ENCODE assay signal across 18 cellular contexts in the genomic region with DNA sequence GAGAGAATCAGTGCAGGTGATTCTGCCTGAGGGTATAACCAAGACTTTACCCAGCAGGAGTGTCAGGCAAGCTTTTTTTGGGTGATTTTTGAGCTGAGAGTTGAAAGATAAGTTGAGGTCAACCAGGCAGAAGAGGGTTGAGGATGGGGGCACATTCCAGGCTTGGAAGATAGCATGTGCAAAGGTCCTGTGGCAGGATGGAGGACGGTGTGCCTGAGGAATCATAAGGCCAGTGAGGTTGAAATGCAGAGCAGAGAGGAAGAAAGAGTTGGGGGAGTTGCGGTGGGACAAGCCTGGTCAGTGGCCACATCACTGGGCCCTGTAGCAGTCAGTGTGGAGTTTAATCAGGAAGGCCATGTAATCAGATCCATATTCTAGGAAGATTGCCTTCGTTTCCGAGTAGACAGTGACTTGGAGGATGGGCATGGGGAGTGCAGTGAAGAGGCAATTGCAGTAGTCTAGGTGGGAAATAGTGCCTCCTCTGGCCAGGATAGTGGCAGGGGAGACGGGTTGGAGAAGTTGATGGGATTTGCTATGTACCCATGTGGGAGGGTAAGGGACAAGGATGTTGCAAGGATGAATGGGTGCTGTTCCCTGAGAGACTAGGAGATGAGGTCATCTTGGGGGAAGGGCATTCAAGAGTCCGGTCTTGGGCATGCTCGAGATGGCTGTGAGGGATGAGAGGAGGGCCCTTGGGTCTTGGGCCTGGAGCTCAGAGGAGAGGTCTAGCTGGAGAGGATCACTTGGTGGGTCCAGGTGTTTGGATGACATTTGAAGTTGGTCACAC. TPM values are rescaled to one million over a fixed set of nuclear protein-coding genes. Genes with fewer than 3 reads are reported as not detected.
A peak's percentile ranks its signal among the peaks of the same experiment; 100 is the strongest.
DNase-seq lines count a peak whose midpoint lies in the region; ATAC-seq and TF ChIP-seq lines count a peak whose summit lies in the region.
"Had no signal": no experiment of that assay in that cellular context is flagged by ENCODE, and none has a peak within 500 bp of the region (broad histone marks: within the 10 kb centered on the region; RNA-seq: fewer than 3 reads in every experiment).

No MANE protein-coding gene starts in this region.

- BruUV-seq in OCI-LY7 (replicated peaks; lab: Mats Ljungman, UMichigan), result no TSS peak

- DNase-seq in GM03348 (ENCODE audit: low spot score) (peak; percentile 34), OCI-LY7 (ENCODE audit: low spot score) (no peak), endodermal cell (no peak), retinal pigment epithelial cell (ENCODE audit: low read depth) (no peak), heart left ventricle (no peak)
- DNase-seq: activated naive CD4-positive, alpha-beta T cell; CD4-positive, alpha-beta memory T cell; effector memory CD4-positive, alpha-beta T cell; islet precursor cell; mucosa of descending colon; NCI-H1417 treated with DMSO at 0.1 percent for 48 hours; NCI-H2227 treated with DMSO at 0.1 percent for 48 hours; substantia nigra had no signal

- no peak for TF ChIP-seq POLR2A in heart left ventricle (IDR thresholded peaks at IDR 0.05)

- H3K27ac Mint-ChIP-seq in endodermal cell, result no peak overlapping the region
- H3K27ac Mint-ChIP-seq: IgD-negative memory B cell, WTC11 had no signal

- H3K27me3 ChIP-seq in endodermal cell (ENCODE audit: control insufficient read depth, insufficient read depth, low read length, poor library complexity, severe bottlenecking) (no peaks in the 10 kb centered on the region), heart left ventricle (peaks cover 0 to 3% (median 0%) of the 10 kb centered on the region in 9 donors)
- H3K27me3 ChIP-seq: breast epithelium had no signal

- 92% methylated on average over 6 to 7 of the region's 7 CpGs for WGBS in endodermal cell (ENCODE audit: insufficient coverage in 1 of 2, insufficient read length in 1 of 2), 2 experiments
- 89 to 95% (median 92%) methylated on average over 7 of the region's 7 CpGs for WGBS in heart left ventricle, 4 donors

- H3K27me3 Mint-ChIP-seq in endodermal cell (ENCODE audit: insufficient read depth), result no peaks in the 10 kb centered on the region
- H3K27me3 Mint-ChIP-seq: CD4-positive, alpha-beta memory T cell; IgD-negative memory B cell had no signal

- H3K4me3 ChIP-seq in OCI-LY7 (ENCODE audit: low read depth, low read length, poor library complexity, severe bottlenecking) (no peak overlapping the region), endodermal cell (ENCODE audit: low read length) (no peak overlapping the region), retinal pigment epithelial cell (ENCODE audit: low read length) (no peak overlapping the region), heart left ventricle (no peak overlapping the region)
- H3K4me3 ChIP-seq: breast epithelium, mucosa of descending colon had no signal

- H3K4me1 ChIP-seq in OCI-LY7 (ENCODE audit: insufficient read depth, low read length, poor library complexity, severe bottlenecking), result no peaks in the 10 kb centered on the region
- H3K4me1 ChIP-seq in endodermal cell (ENCODE audit: control insufficient read depth, insufficient read depth, low read length), result no peaks in the 10 kb centered on the region
- peaks cover 0 to 13% (median 6%) of the 10 kb centered on the region in 12 donors for H3K4me1 ChIP-seq in heart left ventricle

- H3K9me2 ChIP-seq in OCI-LY7 (ENCODE audit: insufficient read depth, low read length), result no peaks in the 10 kb centered on the region

- no peaks in the 10 kb centered on the region for H3K36me3 Mint-ChIP-seq in endodermal cell (ENCODE audit: low read depth)
- H3K36me3 Mint-ChIP-seq: WTC11 had no signal

- ATAC-seq in HG03280 (IDR thresholded peaks at IDR 0.05; ENCODE audit: unreplicated experiment) (no peak), HG02678 (IDR thresholded peaks at IDR 0.05; ENCODE audit: unreplicated experiment) (no peak), heart left ventricle (no peak)
- ATAC-seq: mucosa of descending colon, WTC11 had no signal

- CTCF ChIA-PET in OCI-LY7 (lab: Charles Lee; ENCODE audit: unreplicated experiment), result no interaction called here

- no peak overlapping the region for H3K4me3 Mint-ChIP-seq in endodermal cell
- H3K4me3 Mint-ChIP-seq: CD4-positive, alpha-beta memory T cell; IgD-negative memory B cell; WTC11 had no signal

- H3K36me3 ChIP-seq in OCI-LY7 (ENCODE audit: insufficient read depth, low read length), result no peaks in the 10 kb centered on the region
- H3K36me3 ChIP-seq in endodermal cell (ENCODE audit: control insufficient read depth, insufficient read depth, low read length), result no peaks in the 10 kb centered on the region
- no peaks in the 10 kb centered on the region for H3K36me3 ChIP-seq in heart left ventricle
- H3K36me3 ChIP-seq: breast epithelium had no signal

- TF ChIP-seq CTCF in OCI-LY7 (conservative IDR thresholded peaks at IDR 0.05; ENCODE audit: low read length) (peak; percentile 26; the same call in 1 of the 2 replicates), endodermal cell (conservative IDR thresholded peaks at IDR 0.05) (peak; percentile 46), retinal pigment epithelial cell (conservative IDR thresholded peaks at IDR 0.05; ENCODE audit: low read depth, low read length) (peak; percentile 3), heart left ventricle (IDR thresholded peaks at IDR 0.05) (no peak)

- H3K27ac ChIP-seq in OCI-LY7 (ENCODE audit: low read depth, low read length, poor library complexity, severe bottlenecking) (no peak overlapping the region), endodermal cell (ENCODE audit: low read depth, low read length) (no peak overlapping the region), heart left ventricle (no peak overlapping the region)
- H3K27ac ChIP-seq: breast epithelium had no signal

- no peaks in the 10 kb centered on the region for H3K9me3 Mint-ChIP-seq in endodermal cell
- H3K9me3 Mint-ChIP-seq: CD4-positive, alpha-beta memory T cell; IgD-negative memory B cell; WTC11 had no signal

- no peak overlapping the region for H3K9ac ChIP-seq in endodermal cell (ENCODE audit: extremely low read depth, low read length, poor library complexity, severe bottlenecking)

- H3K79me2 ChIP-seq in OCI-LY7 (ENCODE audit: insufficient read depth, low read depth, low read length), result no peaks in the 10 kb centered on the region

- no peak overlapping the region for H2AFZ ChIP-seq in OCI-LY7 (ENCODE audit: low read length)

- H3K4me2 ChIP-seq in OCI-LY7 (ENCODE audit: low read length), result no peak overlapping the region

- peaks cover 4% of the 10 kb centered on the region for H3K4me1 Mint-ChIP-seq in endodermal cell

- POLR2A ChIA-PET in OCI-LY7 (lab: Charles Lee), result no interaction called here

- H3K9me3 ChIP-seq in OCI-LY7 (ENCODE audit: low read length) (no peaks in the 10 kb centered on the region), endodermal cell (ENCODE audit: control insufficient read depth, low read length) (no peaks in the 10 kb centered on the region), heart left ventricle (no peaks in the 10 kb centered on the region)
- H3K9me3 ChIP-seq: breast epithelium, mucosa of descending colon had no signal

- H4K20me1 ChIP-seq in OCI-LY7 (ENCODE audit: insufficient read depth, low read length), result no peaks in the 10 kb centered on the region

- intact Hi-C loops in OCI-LY7 (cut with micrococcal nuclease; ENCODE audit: unreplicated experiment), result no loop called here
- intact Hi-C loops in heart left ventricle (cut with DNase I), result loop anchor here in 3 of 10 donors (10.0 kb wide), 1 partner anchor 112 kb away; the partner anchor contains the start of gene TPPP3 (in 3 of the 3)

RNA-seq across cellular contexts. Expression of gene PLEKHG4, which starts 3.9 kb away (rescaled TPM):
- total RNA-seq in OCI-LY7 (2014; rRNA removed; shearing (Covaris generic)), result not detected in 2 replicates
- total RNA-seq in OCI-LY7 (2022) (0.51 and 1.3 TPM in 2 replicates), endodermal cell (10 to 100 TPM; 10.5 to 12.4 TPM), heart left ventricle (1 to 10 TPM in 4 of 9 donors, under 1 TPM in 5; 0.44 to 4.0 (median 0.94) TPM)
- polyA plus RNA-seq in endodermal cell (2013, experiment 1 of 2), result 6.1 TPM
- 3.8 TPM for polyA plus RNA-seq in endodermal cell (2013, experiment 2 of 2)
- polyA plus RNA-seq in heart left ventricle, result 1 to 10 TPM; 1.2 to 1.4 TPM

RNA-seq across cellular contexts. Expression of gene SLC9A5, which starts 34.5 kb away (rescaled TPM):
- total RNA-seq in OCI-LY7 (2014; rRNA removed; shearing (Covaris generic)), result 0.36 and 2.7 TPM in 2 replicates
- 3.6 and 4.2 TPM in 2 replicates for total RNA-seq in OCI-LY7 (2022)
- 1 to 10 TPM; 8.9 to 9.0 TPM for total RNA-seq in endodermal cell
- polyA plus RNA-seq in endodermal cell (2013, experiment 1 of 2), result 4.8 TPM
- polyA plus RNA-seq in endodermal cell (2013, experiment 2 of 2), result 4.6 TPM
- total RNA-seq in heart left ventricle, result 1 to 10 TPM in 6 of 9 donors, under 1 TPM in 3; 0.16 to 2.0 (median 1.3) TPM
- 1 to 10 TPM in 1 of 2 donors, under 1 TPM in 1; 0.29 to 1.0 TPM for polyA plus RNA-seq in heart left ventricle

RNA-seq across cellular contexts. Expression of gene FHOD1, which starts 36.0 kb away (rescaled TPM):
- 16.0 and 16.5 TPM in 2 replicates for total RNA-seq in OCI-LY7 (2014; rRNA removed; shearing (Covaris generic))
- 44.1 and 55.0 TPM in 2 replicates for total RNA-seq in OCI-LY7 (2022)
- 10 to 100 TPM; 51.7 to 71.9 TPM for total RNA-seq in endodermal cell
- 31.9 TPM for polyA plus RNA-seq in endodermal cell (2013, experiment 1 of 2)
- 31.3 TPM for polyA plus RNA-seq in endodermal cell (2013, experiment 2 of 2)
- total RNA-seq in heart left ventricle, result 10 to 100 TPM in 8 of 9 donors, 1 to 10 TPM in 1; 9.6 to 30.3 (median 18.0) TPM
- polyA plus RNA-seq in heart left ventricle, result 10 to 100 TPM; 13.1 to 26.6 TPM

RNA-seq across cellular contexts. Expression of gene KCTD19, which starts 43.3 kb away (rescaled TPM):
- total RNA-seq in OCI-LY7 (2014; rRNA removed; shearing (Covaris generic)), result not detected in 2 replicates
- total RNA-seq in OCI-LY7 (2022) (0.17 and 1.4 TPM in 2 replicates), endodermal cell (1 to 10 TPM; 1.2 to 1.3 TPM), heart left ventricle (under 1 TPM in 1 of 9 donors, not detected in 8; 0.29 TPM)
- polyA plus RNA-seq in endodermal cell (2013, experiment 1 of 2), result 1.5 TPM
- polyA plus RNA-seq in endodermal cell (2013, experiment 2 of 2), result 1.7 TPM
- under 1 TPM in 1 of 2 donors, not detected in 1; 0.19 TPM for polyA plus RNA-seq in heart left ventricle
- total RNA-seq: CD4-positive, alpha-beta memory T cell had no signal
- polyA plus RNA-seq: IgD-negative memory B cell had no signal

RNA-seq across cellular contexts. Expression of gene LRRC36, which starts 43.4 kb away (rescaled TPM):
- not detected in 2 replicates for total RNA-seq in OCI-LY7 (2014; rRNA removed; shearing (Covaris generic))
- not detected in 2 replicates for total RNA-seq in OCI-LY7 (2022)
- under 1 TPM in 1 of 2 donors, not detected in 1; 0.73 TPM for total RNA-seq in endodermal cell
- polyA plus RNA-seq in endodermal cell (2013, experiment 1 of 2), result 0.50 TPM
- polyA plus RNA-seq in endodermal cell (2013, experiment 2 of 2), result 0.54 TPM
- total RNA-seq in heart left ventricle, result under 1 TPM in 1 of 9 donors, not detected in 8; 0.27 TPM
- polyA plus RNA-seq in heart left ventricle, result under 1 TPM; 0.15 to 0.42 TPM
- total RNA-seq: CD4-positive, alpha-beta memory T cell had no signal
- polyA plus RNA-seq: CD4-positive, alpha-beta memory T cell; IgD-negative memory B cell had no signal

Comparison
In these comparisons a context has a peak if more than half of its experiments do, and no peak if none do; other contexts are left out.
1. CTCF ChIP-seq: peak in OCI-LY7 (single experiment), endodermal cell (single experiment) and retinal pigment epithelial cell (single experiment); none in heart left ventricle (0 of 12).